Comparison of ENCODE assay signal across 23 cellular contexts in the genomic region with DNA sequence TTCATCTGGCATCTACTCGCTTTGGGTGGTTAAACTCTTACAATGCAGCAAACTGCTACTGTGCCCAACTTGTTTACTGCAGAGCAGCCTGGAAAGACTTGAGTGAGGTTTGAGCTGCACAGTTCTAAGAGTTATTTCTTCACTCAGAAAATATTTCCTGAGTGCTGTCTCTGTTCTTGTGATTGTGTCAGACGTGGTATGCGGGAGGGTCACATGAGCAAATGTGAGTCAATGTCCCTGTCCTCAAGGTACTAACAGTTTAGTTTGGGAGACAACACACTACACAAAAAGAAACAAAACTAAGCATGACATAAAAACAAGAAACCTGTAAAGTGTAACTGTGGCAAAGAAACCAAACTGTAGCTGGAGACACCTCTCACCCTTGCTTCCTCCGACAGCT. TPM values are rescaled to one million over a fixed set of nuclear protein-coding genes. Genes with fewer than 3 reads are reported as not detected.
DNase-seq lines count a peak whose midpoint lies in the region; ATAC-seq, FAIRE-seq and TF ChIP-seq lines count a peak whose summit lies in the region.
"Had no signal": no experiment of that assay in that cellular context is flagged by ENCODE, and none has a peak within 500 bp of the region (broad histone marks: within the 10 kb centered on the region; RNA-seq: fewer than 3 reads in every experiment).

No MANE protein-coding gene starts in this region.

- H3K27me3 ChIP-seq in left ventricle myocardium inferior (ENCODE audit: low read depth) (no peaks in the 10 kb centered on the region), upper lobe of left lung (no peaks in the 10 kb centered on the region), small intestine (ENCODE audit: control insufficient read depth in 2 of 2, insufficient read depth in 2 of 2, low read length in 2 of 2) (no peaks in the 10 kb centered on the region)

- FAIRE-seq in small intestine (lab: Jason Lieb, UNC) = no peak

- intact Hi-C loops in left ventricle myocardium inferior (cut with micrococcal nuclease) (no loop called here), cardiac septum (cut with DNase I) (no loop called here), sciatic nerve (cut with DNase I) (no loop called here)

- no peak for DNase-seq in left ventricle myocardium inferior
- no peak for DNase-seq in cardiac septum (ENCODE audit: low spot score)
- peak; percentile 24 to 31 for DNase-seq in foreskin fibroblast
- no peak for DNase-seq in sciatic nerve (ENCODE audit: low spot score)
- peak in 1 of 2 donors; percentile 48 for DNase-seq in upper lobe of left lung
- DNase-seq in NCI-H2196 treated with DMSO at 0.1 percent for 48 hours (lab: John Stamatoyannopoulos, UW; ENCODE audit: unreplicated experiment) = no peak
- no peak for DNase-seq in small intestine
- no peak for DNase-seq in immature natural killer cell
- DNase-seq: 8988T; activated CD4-positive, alpha-beta T cell treated with anti-CD3 and anti-CD28 coated beads, Interleukin-2, amount 50 U/mL, for 1 hour; activated CD8-positive, alpha-beta memory T cell treated with anti-CD3 and anti-CD28 coated beads, Interleukin-2, amount 50 U/mL, for 4 hours; activated effector memory CD4-positive, alpha-beta T cell treated with anti-CD3 and anti-CD28 coated beads, Interleukin-2, amount 50 U/mL, for 16 hours; amniotic stem cell; BE2C; effector memory CD4-positive, alpha-beta T cell; GOT3; Karpas-422; midbrain; NCI-H526 treated with DMSO at 0.1 percent for 48 hours; Right ventricle myocardium superior; stimulated activated naive B cell treated with anti-CD40 and anti-IgM and Interleukin-4, amounts not matched to agents 10 μg/mL and 1 μg/mL and 100 μg/mL, for 72 hours; T-helper 1 cell had no signal

- H3K4me3 ChIP-seq in left ventricle myocardium inferior (no peak overlapping the region), foreskin fibroblast (ENCODE audit: low read depth in 1 of 2, low read length in 2 of 2) (no peak overlapping the region), upper lobe of left lung (no peak overlapping the region), small intestine (ENCODE audit: low read depth in 1 of 2, low read length in 2 of 2) (no peak overlapping the region)

- 60 to 73% methylated on average over 4 of the region's 4 CpGs for WGBS in upper lobe of left lung, 2 donors
- 80 to 85% (median 81%) methylated on average over 4 of the region's 4 CpGs for WGBS in small intestine, 3 donors

- H3K27ac ChIP-seq in left ventricle myocardium inferior (replicated peaks) (peak overlapping the region; percentile 51), upper lobe of left lung (peak overlapping the region; percentile 51 to 76 (median 68)), small intestine (ENCODE audit: low read depth in 1 of 2, low read length in 1 of 2) (peak overlapping the region in 1 of 2 donors; percentile 61)

- H3K36me3 ChIP-seq in left ventricle myocardium inferior (no peaks in the 10 kb centered on the region), upper lobe of left lung (no peaks in the 10 kb centered on the region), small intestine (ENCODE audit: control insufficient read depth in 2 of 2, insufficient read depth in 2 of 2, low read length in 2 of 2) (peaks cover 0 to 2% of the 10 kb centered on the region in 2 donors)
- H3K36me3 ChIP-seq: BE2C had no signal

- H3K36me3 Mint-ChIP-seq in immature natural killer cell = no peaks in the 10 kb centered on the region

- no peak for TF ChIP-seq CTCF in left ventricle myocardium inferior (IDR thresholded peaks at IDR 0.05; ENCODE audit: borderline replicate concordance)
- no peak for TF ChIP-seq CTCF in foreskin fibroblast (IDR thresholded peaks at IDR 0.05; ENCODE audit: low read depth, low read length)
- TF ChIP-seq CTCF in upper lobe of left lung (IDR thresholded peaks at IDR 0.05) = no peak

- peaks cover 0 to 6% (median 3%) of the 10 kb centered on the region in 3 donors for H3K27me3 Mint-ChIP-seq in immature natural killer cell (ENCODE audit: low read depth in 3 of 3)

- ATAC-seq in sciatic nerve (peak; percentile 5), upper lobe of left lung (ENCODE audit: low FRiP score in 2 of 2) (no peak)
- ATAC-seq: stimulated activated naive B cell treated with anti-CD40 and anti-IgM and Interleukin-4, amounts not matched to agents 10 μg/mL and 1 μg/mL and 100 μg/mL, for 72 hours had no signal

- peaks cover 44% of the 10 kb centered on the region for H3K4me1 ChIP-seq in left ventricle myocardium inferior
- peaks cover 3 to 32% (median 20%) of the 10 kb centered on the region in 4 donors for H3K4me1 ChIP-seq in upper lobe of left lung
- H3K4me1 ChIP-seq in small intestine (ENCODE audit: control insufficient read depth in 2 of 2, insufficient read depth in 1 of 2, low read depth in 1 of 2, low read length in 1 of 2) = no peaks in the 10 kb centered on the region
- H3K4me1 ChIP-seq: BE2C had no signal

- H3K27ac Mint-ChIP-seq in immature natural killer cell = no peak overlapping the region

- H3K9me3 Mint-ChIP-seq in immature natural killer cell = no peaks in the 10 kb centered on the region

- no peak overlapping the region for H3K4me3 Mint-ChIP-seq in immature natural killer cell
- H3K4me3 Mint-ChIP-seq: stimulated activated naive B cell treated with anti-CD40 and anti-IgM and Interleukin-4, amounts not matched to agents 10 μg/mL and 1 μg/mL and 100 μg/mL, for 72 hours had no signal

- peak in 1 of 4 donors; percentile 49 for TF ChIP-seq POLR2A in upper lobe of left lung (IDR thresholded peaks at IDR 0.05)

- TF ChIP-seq EP300 in upper lobe of left lung (IDR thresholded peaks at IDR 0.05) = peak in 1 of 4 donors; percentile 38

- H3K4me1 Mint-ChIP-seq in immature natural killer cell = no peaks in the 10 kb centered on the region

- H3K9me3 ChIP-seq in left ventricle myocardium inferior (replicated peaks) (peaks cover 5% of the 10 kb centered on the region), upper lobe of left lung (peaks cover 0 to 8% (median 0%) of the 10 kb centered on the region in 4 donors), small intestine (ENCODE audit: control insufficient read depth, low read depth) (no peaks in the 10 kb centered on the region)
- H3K9me3 ChIP-seq: BE2C had no signal

RNA-seq across cellular contexts. Expression of a gene that starts 32.4 kb away (rescaled TPM):
- total RNA-seq in left ventricle myocardium inferior = 3.2 TPM
- total RNA-seq in cardiac septum = 1.3 TPM
- 56.4 TPM for total RNA-seq in sciatic nerve
- 10 to 100 TPM; 19.4 to 41.3 (median 31.8) TPM for total RNA-seq in upper lobe of left lung
- 10 to 100 TPM; 12.8 to 29.7 (median 21.3) TPM for polyA plus RNA-seq in small intestine
- 1 to 10 TPM in 1 of 3 donors, under 1 TPM in 1, not detected in 1; 0.24 to 1.4 TPM for polyA plus RNA-seq in immature natural killer cell
- polyA plus RNA-seq: neural cell had no signal

RNA-seq across cellular contexts. Expression of a gene that starts 49.8 kb away (rescaled TPM):
- total RNA-seq in left ventricle myocardium inferior (6.8 TPM), cardiac septum (7.5 TPM), sciatic nerve (10.1 TPM), upper lobe of left lung (10 to 100 TPM in 5 of 6 donors, 1 to 10 TPM in 1; 6.3 to 36.0 (median 17.3) TPM)
- polyA plus RNA-seq in small intestine (10 to 100 TPM in 1 of 3 donors, 1 to 10 TPM in 2; 4.1 to 26.8 (median 6.0) TPM), immature natural killer cell (10 to 100 TPM; 28.7 to 34.4 (median 32.4) TPM)

RNA-seq across cellular contexts. Expression of a gene that starts 50.2 kb away (rescaled TPM):
- total RNA-seq in left ventricle myocardium inferior = 16.3 TPM
- 17.5 TPM for total RNA-seq in cardiac septum
- total RNA-seq in sciatic nerve = 44.0 TPM
- total RNA-seq in upper lobe of left lung = 10 to 100 TPM; 24.5 to 85.9 (median 33.5) TPM
- polyA plus RNA-seq in small intestine = 10 to 100 TPM in 1 of 3 donors, 1 to 10 TPM in 2; 4.6 to 12.1 (median 4.9) TPM
- polyA plus RNA-seq in immature natural killer cell = 10 to 100 TPM in 1 of 3 donors, 1 to 10 TPM in 1, not detected in 1; 6.9 to 10.4 TPM

Comparison
In these comparisons a context has a peak if more than half of its experiments do, and no peak if none do; other contexts are left out.
1. DNase-seq: peak in foreskin fibroblast (2 of 2); none in left ventricle myocardium inferior (single experiment), cardiac septum (single experiment), sciatic nerve (single experiment), NCI-H2196 treated with DMSO at 0.1 percent for 48 hours (single experiment), small intestine (single experiment) and immature natural killer cell (0 of 3).